16 cellular contexts compared by ENCODE assay signal in the genomic region with DNA sequence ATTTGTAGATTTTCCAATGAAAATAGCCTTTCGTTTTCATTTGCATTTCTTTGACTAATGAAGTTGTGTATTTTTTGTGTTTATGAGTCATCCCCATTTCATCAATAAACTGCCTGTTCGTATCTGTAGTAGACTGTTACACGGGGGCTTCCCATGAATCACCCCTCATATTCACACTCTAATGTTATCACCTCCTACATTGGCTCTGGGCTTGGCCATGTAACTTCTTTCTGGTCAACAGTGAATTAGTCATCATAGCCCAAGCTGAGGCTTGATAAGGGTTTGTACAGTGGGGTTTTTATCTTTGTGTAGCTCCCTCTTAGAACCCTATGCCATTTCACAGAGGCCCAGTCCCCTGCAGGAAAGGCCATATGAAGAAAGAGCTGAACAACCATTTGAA.
DNase-seq lines count a peak whose midpoint lies in the region; ATAC-seq and TF ChIP-seq lines count a peak whose summit lies in the region.
"Had no signal": no experiment of that assay in that cellular context is flagged by ENCODE, and none has a peak within 500 bp of the region (broad histone marks: within the 10 kb centered on the region; RNA-seq: fewer than 3 reads in every experiment).

No MANE protein-coding gene starts in this region.

- ATAC-seq in activated CD4-positive, CD25-positive, alpha-beta regulatory T cell treated with anti-CD3 and anti-CD28 coated beads, Interleukin-2, amount 50 U/mL, for 24 hours: peak; percentile 51 to 65
- ATAC-seq: CD8-positive, alpha-beta T cell; naive thymus-derived CD8-positive, alpha-beta T cell; upper lobe of right lung had no signal

- no peak overlapping the region for H3K27ac ChIP-seq in smooth muscle cell (ENCODE audit: low read depth)
- H3K27ac ChIP-seq: esophagus squamous epithelium, upper lobe of right lung had no signal

- peaks cover 11% of the 10 kb centered on the region for H3K4me1 ChIP-seq in smooth muscle cell (ENCODE audit: low read depth)

- intact Hi-C loops in activated naive CD4-positive, alpha-beta T cell treated with anti-CD3 and anti-CD28 coated beads for 36 hours (cut with micrococcal nuclease): no loop called here

- CTCF ChIA-PET in activated naive CD4-positive, alpha-beta T cell treated with anti-CD3 and anti-CD28 coated beads for 36 hours (lab: Charles Lee): no interaction called here

- H3K36me3 ChIP-seq in smooth muscle cell (ENCODE audit: low read depth): no peaks in the 10 kb centered on the region
- H3K36me3 ChIP-seq: esophagus squamous epithelium, upper lobe of right lung had no signal

- H3K36me3 Mint-ChIP-seq in activated naive CD4-positive, alpha-beta T cell treated with anti-CD3 and anti-CD28 coated beads for 36 hours (ENCODE audit: low read depth): no peaks in the 10 kb centered on the region
- H3K36me3 Mint-ChIP-seq: CD8-positive, alpha-beta T cell; IgD-negative memory B cell; naive thymus-derived CD8-positive, alpha-beta T cell had no signal

- no peak overlapping the region for H2AFZ ChIP-seq in smooth muscle cell (ENCODE audit: low read depth)

- no peak overlapping the region for H3K9ac ChIP-seq in smooth muscle cell (ENCODE audit: low read depth)

- no peak overlapping the region for H3K4me3 ChIP-seq in smooth muscle cell
- H3K4me3 ChIP-seq: esophagus squamous epithelium, upper lobe of right lung had no signal

- no peaks in the 10 kb centered on the region for H3K4me1 Mint-ChIP-seq in activated naive CD4-positive, alpha-beta T cell treated with anti-CD3 and anti-CD28 coated beads for 36 hours (ENCODE audit: low read depth)
- H3K4me1 Mint-ChIP-seq: IgD-negative memory B cell; naive thymus-derived CD8-positive, alpha-beta T cell had no signal

- no peak for DNase-seq in activated CD4-positive, CD25-positive, alpha-beta regulatory T cell treated with anti-CD3 and anti-CD28 coated beads, Interleukin-2, amount 50 U/mL, for 72 hours
- DNase-seq in OCI-M1 (lab: John Stamatoyannopoulos, UW) (peak; percentile 84), erythroblast (lab: John Stamatoyannopoulos, UW) (peak; percentile 81 to 82), smooth muscle cell (lab: John Stamatoyannopoulos, UW; ENCODE audit: unreplicated experiment) (no peak), GM13976 (ENCODE audit: low spot score) (no peak)
- no peak for DNase-seq in activated naive CD4-positive, alpha-beta T cell treated with anti-CD3 and anti-CD28 coated beads for 36 hours
- DNase-seq in activated naive CD4-positive, alpha-beta T cell treated with Interleukin-2 at 50 U/mL for 16 hours: no peak
- DNase-seq: activated CD8-positive, alpha-beta memory T cell treated with anti-CD3 and anti-CD28 coated beads, Interleukin-2, amount 50 U/mL, for 4 hours; CD8-positive, alpha-beta T cell; esophagus squamous epithelium; naive thymus-derived CD8-positive, alpha-beta T cell; NCI-H1105 treated with DMSO at 0.1 percent for 48 hours; stimulated activated CD4-positive, alpha-beta T cell treated with anti-CD3 and anti-CD28 coated beads, Interleukin-4, amount 100 ng/mL, for 1 hour; upper lobe of right lung had no signal

- H3K27me3 Mint-ChIP-seq in activated naive CD4-positive, alpha-beta T cell treated with anti-CD3 and anti-CD28 coated beads for 36 hours (ENCODE audit: low read depth): peaks cover 4% of the 10 kb centered on the region

- no peaks in the 10 kb centered on the region for H4K20me1 ChIP-seq in smooth muscle cell (ENCODE audit: low read depth)

- no peak for TF ChIP-seq CTCF in smooth muscle cell (IDR thresholded peaks at IDR 0.05; ENCODE audit: borderline replicate concordance, insufficient read depth, poor library complexity, severe bottlenecking)
- TF ChIP-seq CTCF in GM13976 (IDR thresholded peaks at IDR 0.05; ENCODE audit: borderline replicate concordance, control extremely low read depth, extremely low read depth, insufficient read depth, missing control alignments): no peak

- no peak for TF ChIP-seq POLR2A in erythroblast (IDR thresholded peaks at IDR 0.05; ENCODE audit: low read length)

- no peaks in the 10 kb centered on the region for H3K79me2 ChIP-seq in smooth muscle cell (ENCODE audit: low read depth)

- WGBS in smooth muscle cell (ENCODE audit: low lambda C conversion rate): 18% methylated on average over 3 of the region's 3 CpGs

- H3K4me3 Mint-ChIP-seq in activated naive CD4-positive, alpha-beta T cell treated with anti-CD3 and anti-CD28 coated beads for 36 hours: no peak overlapping the region
- H3K4me3 Mint-ChIP-seq: CD8-positive, alpha-beta T cell; IgD-negative memory B cell; naive thymus-derived CD8-positive, alpha-beta T cell had no signal

- in situ Hi-C loops in GM13976 (cut with MboI; ENCODE audit: low sequenced_read_pairs, unreplicated experiment): no loop called here

- H3F3A ChIP-seq in smooth muscle cell (ENCODE audit: low read depth): no peaks in the 10 kb centered on the region

- no peaks in the 10 kb centered on the region for H3K9me3 Mint-ChIP-seq in activated naive CD4-positive, alpha-beta T cell treated with anti-CD3 and anti-CD28 coated beads for 36 hours
- H3K9me3 Mint-ChIP-seq: CD8-positive, alpha-beta T cell had no signal

- H3K27ac Mint-ChIP-seq in activated naive CD4-positive, alpha-beta T cell treated with anti-CD3 and anti-CD28 coated beads for 36 hours: no peak overlapping the region
- H3K27ac Mint-ChIP-seq: CD8-positive, alpha-beta T cell; IgD-negative memory B cell; naive thymus-derived CD8-positive, alpha-beta T cell had no signal

- peak overlapping the region; percentile 5 for H3K4me2 ChIP-seq in smooth muscle cell

- H3K9me3 ChIP-seq in smooth muscle cell (replicated peaks; ENCODE audit: low read depth): no peaks in the 10 kb centered on the region
- H3K9me3 ChIP-seq: esophagus squamous epithelium, upper lobe of right lung had no signal

- peaks cover 44% of the 10 kb centered on the region for H3K27me3 ChIP-seq in smooth muscle cell (ENCODE audit: low read depth)
- H3K27me3 ChIP-seq: esophagus squamous epithelium, upper lobe of right lung had no signal

Comparison
In these comparisons a context has a peak if more than half of its experiments do, and no peak if none do; other contexts are left out.
1. DNase-seq: peak in OCI-M1 (single experiment) and erythroblast (2 of 2); none in activated CD4-positive, CD25-positive, alpha-beta regulatory T cell treated with anti-CD3 and anti-CD28 coated beads, Interleukin-2, amount 50 U/mL, for 72 hours (single experiment), smooth muscle cell (single experiment), activated naive CD4-positive, alpha-beta T cell treated with anti-CD3 and anti-CD28 coated beads for 36 hours (single experiment), GM13976 (single experiment) and activated naive CD4-positive, alpha-beta T cell treated with Interleukin-2 at 50 U/mL for 16 hours (single experiment).